ENCODE assay signal across 21 cellular contexts in genomic region chr1:40986929-40987328, GRCh38. TPM values are rescaled to one million over a fixed set of nuclear protein-coding genes. Genes with fewer than 3 reads are reported as not detected.
A peak's percentile ranks its signal among the peaks of the same experiment; 100 is the strongest.
DNase-seq lines count a peak whose midpoint lies in the region; ATAC-seq and TF ChIP-seq lines count a peak whose summit lies in the region.
"Had no signal": no experiment of that assay in that cellular context is flagged by ENCODE, and none has a peak within 500 bp of the region (broad histone marks: within the 10 kb centered on the region; RNA-seq: fewer than 3 reads in every experiment).

No MANE protein-coding gene starts in this region.

- H3K18ac ChIP-seq in mesenchymal stem cell (ENCODE audit: low read depth in 1 of 2, low read length in 2 of 2): no peak overlapping the region

- peaks cover 100% of the 10 kb centered on the region for H3K36me3 Mint-ChIP-seq in stimulated activated naive CD8-positive, alpha-beta T cell treated with anti-CD3 and anti-CD28 coated beads, Interleukin-15, Interleukin-2, amounts not matched to agents 100 ng/mL and 50 ng/mL, for 24 hours (ENCODE audit: low read depth)
- H3K36me3 Mint-ChIP-seq in chondrocyte (ENCODE audit: low read depth): peaks cover 65% of the 10 kb centered on the region

- peaks cover 26% of the 10 kb centered on the region for H3K79me1 ChIP-seq in mesenchymal stem cell (replicated peaks; ENCODE audit: low read length, poor library complexity, severe bottlenecking)

- no peak overlapping the region for H2BK120ac ChIP-seq in mesenchymal stem cell (ENCODE audit: low read depth, low read length)

- TF ChIP-seq CTCF in foreskin fibroblast (IDR thresholded peaks at IDR 0.05; ENCODE audit: low read depth, low read length) (no peak), chondrocyte (IDR thresholded peaks at IDR 0.05) (no peak)

- no peak overlapping the region for H2BK15ac ChIP-seq in mesenchymal stem cell (ENCODE audit: low read depth, poor library complexity, severe bottlenecking)

- H3K4me1 ChIP-seq in mesenchymal stem cell (ENCODE audit: control insufficient read depth, insufficient read depth, low read depth, low read length): peaks cover 19% of the 10 kb centered on the region
- H3K4me1 ChIP-seq: gastrocnemius medialis had no signal

- WGBS in mesenchymal stem cell: 48% methylated on average over 2 of the region's 2 CpGs

- H4K91ac ChIP-seq in mesenchymal stem cell (ENCODE audit: low read length): no peak overlapping the region

- H3K23ac ChIP-seq in mesenchymal stem cell (ENCODE audit: low read length in 2 of 2): peak overlapping the region in 1 of 2 experiments; percentile 14

- H3K4me3 ChIP-seq in foreskin fibroblast (ENCODE audit: low read depth in 1 of 2, low read length in 2 of 2) (no peak overlapping the region), mesenchymal stem cell (ENCODE audit: insufficient read depth in 1 of 2, low read depth in 1 of 2, low read length in 2 of 2) (no peak overlapping the region)
- H3K4me3 ChIP-seq: gastrocnemius medialis, lung, MG63, SK-N-MC, smooth muscle cell, suprapubic skin had no signal

- H4K8ac ChIP-seq in mesenchymal stem cell (ENCODE audit: low read length): peak overlapping the region; percentile 35

- H3K27me3 Mint-ChIP-seq in stimulated activated naive CD8-positive, alpha-beta T cell treated with anti-CD3 and anti-CD28 coated beads, Interleukin-15, Interleukin-2, amounts not matched to agents 100 ng/mL and 50 ng/mL, for 24 hours: no peaks in the 10 kb centered on the region
- no peaks in the 10 kb centered on the region for H3K27me3 Mint-ChIP-seq in stimulated activated naive CD8-positive, alpha-beta T cell treated with anti-CD3 and anti-CD28 coated beads, Interleukin-15, amount 100 ng/mL, for 72 hours
- no peaks in the 10 kb centered on the region for H3K27me3 Mint-ChIP-seq in chondrocyte (ENCODE audit: low read depth)
- H3K27me3 Mint-ChIP-seq: CD4-positive, alpha-beta T cell; naive thymus-derived CD4-positive, alpha-beta T cell had no signal

- ATAC-seq in stimulated activated naive CD8-positive, alpha-beta T cell treated with anti-CD3 and anti-CD28 coated beads, Interleukin-15, amount 100 ng/mL, for 72 hours: no peak
- no peak for ATAC-seq in GM18517 (IDR thresholded peaks at IDR 0.05; ENCODE audit: unreplicated experiment)
- ATAC-seq: gastrocnemius medialis; naive thymus-derived CD4-positive, alpha-beta T cell had no signal

- H3K4me1 Mint-ChIP-seq in stimulated activated naive CD8-positive, alpha-beta T cell treated with anti-CD3 and anti-CD28 coated beads, Interleukin-15, Interleukin-2, amounts not matched to agents 100 ng/mL and 50 ng/mL, for 24 hours (ENCODE audit: low read depth): peaks cover 64% of the 10 kb centered on the region
- peaks cover 50% of the 10 kb centered on the region for H3K4me1 Mint-ChIP-seq in stimulated activated naive CD8-positive, alpha-beta T cell treated with anti-CD3 and anti-CD28 coated beads, Interleukin-15, amount 100 ng/mL, for 72 hours
- peaks cover 41% of the 10 kb centered on the region for H3K4me1 Mint-ChIP-seq in chondrocyte (ENCODE audit: low read depth)

- H3K27ac ChIP-seq in mesenchymal stem cell (ENCODE audit: low read length, poor library complexity, severe bottlenecking): peak overlapping the region; percentile 48
- H3K27ac ChIP-seq: gastrocnemius medialis, SK-N-MC, suprapubic skin had no signal

- no peak overlapping the region for H2AFZ ChIP-seq in mesenchymal stem cell (ENCODE audit: low read depth, low read length)

- no peak overlapping the region for H3K9ac ChIP-seq in mesenchymal stem cell (ENCODE audit: low read length)

- H3K36me3 ChIP-seq in mesenchymal stem cell (ENCODE audit: control insufficient read depth in 1 of 2, insufficient read depth in 2 of 2, low read depth in 1 of 2, low read length in 2 of 2): peaks cover 16 to 74% of the 10 kb centered on the region in 2 experiments

- H2BK12ac ChIP-seq in mesenchymal stem cell (ENCODE audit: low read length in 2 of 2): no peak overlapping the region

- no peak overlapping the region for H3K4ac ChIP-seq in mesenchymal stem cell (ENCODE audit: low read depth in 1 of 2, low read length in 2 of 2)

- H3K9me3 ChIP-seq in mesenchymal stem cell (ENCODE audit: control insufficient read depth, low read length): no peaks in the 10 kb centered on the region
- H3K9me3 ChIP-seq: gastrocnemius medialis, MG63, suprapubic skin had no signal

- no peaks in the 10 kb centered on the region for H3K27me3 ChIP-seq in mesenchymal stem cell (ENCODE audit: control insufficient read depth in 1 of 2, insufficient read depth in 1 of 2, low read length in 2 of 2)
- H3K27me3 ChIP-seq: gastrocnemius medialis, MG63, suprapubic skin had no signal

- H2BK5ac ChIP-seq in mesenchymal stem cell (ENCODE audit: low read depth, low read length, poor library complexity, severe bottlenecking): no peak overlapping the region

- peak overlapping the region; percentile 40 for H3K27ac Mint-ChIP-seq in stimulated activated naive CD8-positive, alpha-beta T cell treated with anti-CD3 and anti-CD28 coated beads, Interleukin-15, Interleukin-2, amounts not matched to agents 100 ng/mL and 50 ng/mL, for 24 hours
- no peak overlapping the region for H3K27ac Mint-ChIP-seq in stimulated activated naive CD8-positive, alpha-beta T cell treated with anti-CD3 and anti-CD28 coated beads, Interleukin-15, amount 100 ng/mL, for 72 hours
- H3K27ac Mint-ChIP-seq in chondrocyte (ENCODE audit: unreplicated experiment): no peak overlapping the region
- H3K27ac Mint-ChIP-seq: CD4-positive, alpha-beta T cell; naive thymus-derived CD4-positive, alpha-beta T cell had no signal

- H3K4me2 ChIP-seq in mesenchymal stem cell (ENCODE audit: low read length, poor library complexity, severe bottlenecking): no peak overlapping the region
- H3K4me2 ChIP-seq: smooth muscle cell had no signal

- no peak for DNase-seq in stimulated activated naive CD8-positive, alpha-beta T cell treated with anti-CD3 and anti-CD28 coated beads, Interleukin-15, amount 100 ng/mL, for 72 hours
- peak; percentile 68 to 74 for DNase-seq in foreskin fibroblast
- DNase-seq in mesenchymal stem cell: peak; percentile 44
- DNase-seq in dermis blood vessel endothelial cell: no peak
- no peak for DNase-seq in chondrocyte (ENCODE audit: low spot score)
- DNase-seq in DMS53 (lab: John Stamatoyannopoulos, UW): no peak
- DNase-seq: CD4-positive, alpha-beta T cell; DMS79; gastrocnemius medialis; GOT3; MG63; naive thymus-derived CD4-positive, alpha-beta T cell; NCI-H1436 treated with DMSO at 0.1 percent for 48 hours; NCI-H2227 treated with DMSO at 0.1 percent for 48 hours; stimulated activated CD4-positive, alpha-beta T cell treated with anti-CD3 and anti-CD28 coated beads, Interleukin-4, amount 100 ng/mL, for 4 hours had no signal

- H3K9me3 Mint-ChIP-seq in stimulated activated naive CD8-positive, alpha-beta T cell treated with anti-CD3 and anti-CD28 coated beads, Interleukin-15, Interleukin-2, amounts not matched to agents 100 ng/mL and 50 ng/mL, for 24 hours: no peaks in the 10 kb centered on the region
- H3K9me3 Mint-ChIP-seq in stimulated activated naive CD8-positive, alpha-beta T cell treated with anti-CD3 and anti-CD28 coated beads, Interleukin-15, amount 100 ng/mL, for 72 hours: no peaks in the 10 kb centered on the region
- no peaks in the 10 kb centered on the region for H3K9me3 Mint-ChIP-seq in chondrocyte (ENCODE audit: low read depth)
- H3K9me3 Mint-ChIP-seq: CD4-positive, alpha-beta T cell; naive thymus-derived CD4-positive, alpha-beta T cell had no signal

- no peak overlapping the region for H3K4me3 Mint-ChIP-seq in stimulated activated naive CD8-positive, alpha-beta T cell treated with anti-CD3 and anti-CD28 coated beads, Interleukin-15, Interleukin-2, amounts not matched to agents 100 ng/mL and 50 ng/mL, for 24 hours
- no peak overlapping the region for H3K4me3 Mint-ChIP-seq in stimulated activated naive CD8-positive, alpha-beta T cell treated with anti-CD3 and anti-CD28 coated beads, Interleukin-15, amount 100 ng/mL, for 72 hours
- H3K4me3 Mint-ChIP-seq in chondrocyte (ENCODE audit: unreplicated experiment): no peak overlapping the region
- H3K4me3 Mint-ChIP-seq: CD4-positive, alpha-beta T cell; naive thymus-derived CD4-positive, alpha-beta T cell had no signal

- no peak overlapping the region for H2AK5ac ChIP-seq in mesenchymal stem cell (ENCODE audit: low read length, severe bottlenecking)

- H3K14ac ChIP-seq in mesenchymal stem cell (ENCODE audit: low read length in 2 of 2): no peak overlapping the region

RNA-seq across cellular contexts. Expression of gene CTPS1, which starts 7.4 kb away (rescaled TPM):
- 20.0 TPM for polyA plus RNA-seq in mesenchymal stem cell (2013, experiment 1 of 2)
- 19.4 TPM for polyA plus RNA-seq in mesenchymal stem cell (2013, experiment 2 of 2)
- total RNA-seq in dermis blood vessel endothelial cell (21.3 and 35.1 TPM in 2 replicates), chondrocyte (40.2 to 84.5 TPM (median 79.4 TPM) in 3 replicates)

RNA-seq across cellular contexts. Expression of gene SLFNL1, which starts 34.6 kb away (rescaled TPM):
- polyA plus RNA-seq in mesenchymal stem cell (2013, experiment 1 of 2): 0.04 TPM
- 0.03 TPM for polyA plus RNA-seq in mesenchymal stem cell (2013, experiment 2 of 2)
- total RNA-seq in dermis blood vessel endothelial cell (0.19 and 0.51 TPM in 2 replicates), chondrocyte (0.25 to 0.48 TPM in 2 of 3 replicates, not detected in the other)

Comparison
In these comparisons a context has a peak if more than half of its experiments do, and no peak if none do; other contexts are left out.
1. DNase-seq: peak in foreskin fibroblast (2 of 2) and mesenchymal stem cell (single experiment); none in stimulated activated naive CD8-positive, alpha-beta T cell treated with anti-CD3 and anti-CD28 coated beads, Interleukin-15, amount 100 ng/mL, for 72 hours (0 of 2), dermis blood vessel endothelial cell (single experiment), chondrocyte (single experiment) and DMS53 (single experiment).